Comparison of ENCODE assay signal across 12 cellular contexts in the genomic region with DNA sequence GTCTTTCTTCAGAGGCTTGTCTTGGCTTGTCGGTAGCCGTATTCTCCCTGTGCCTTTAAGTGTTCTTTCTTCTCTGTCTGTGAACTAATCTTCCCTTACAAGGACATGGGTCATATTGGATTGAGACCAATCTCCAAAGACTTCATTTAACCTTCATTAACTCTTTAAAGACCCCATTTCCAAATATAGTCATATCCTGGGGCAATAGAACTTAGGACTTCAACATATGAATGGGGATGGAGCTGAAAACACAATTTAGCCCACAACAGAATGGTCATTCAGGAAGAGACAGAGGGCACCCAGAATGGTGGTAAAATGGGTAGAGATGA.
A peak's percentile ranks its signal among the peaks of the same experiment; 100 is the strongest.
DNase-seq lines count a peak whose midpoint lies in the region; ATAC-seq and TF ChIP-seq lines count a peak whose summit lies in the region.
"Had no signal": no experiment of that assay in that cellular context is flagged by ENCODE, and none has a peak within 500 bp of the region (broad histone marks: within the 10 kb centered on the region; RNA-seq: fewer than 3 reads in every experiment).

No MANE protein-coding gene starts in this region.

- no peaks in the 10 kb centered on the region for H3K4me1 Mint-ChIP-seq in osteocyte (ENCODE audit: unreplicated experiment)

- TF ChIP-seq CTCF in left ventricle myocardium inferior (IDR thresholded peaks at IDR 0.05; ENCODE audit: borderline replicate concordance) (no peak), RWPE1 (conservative IDR thresholded peaks at IDR 0.05; ENCODE audit: low read depth) (no peak), upper lobe of right lung (IDR thresholded peaks at IDR 0.05) (no peak), osteocyte (IDR thresholded peaks at IDR 0.05) (no peak)

- no peaks in the 10 kb centered on the region for H3K9me3 ChIP-seq in left ventricle myocardium inferior (replicated peaks)
- no peaks in the 10 kb centered on the region for H3K9me3 ChIP-seq in right cardiac atrium (ENCODE audit: control insufficient read depth, low read length)
- H3K9me3 ChIP-seq in upper lobe of right lung: no peaks in the 10 kb centered on the region

- CTCF ChIA-PET in RWPE1 (lab: Yijun Ruan, JAX): interaction anchor here (0.5 to 0.8 kb wide), 2 partner anchors 84 to 649 kb away, joined by 3 read pairs; no protein-coding TSS in a partner anchor

- POLR2A ChIA-PET in RWPE1 (lab: Yijun Ruan, JAX; ENCODE audit: low non-redundant PET): no interaction called here

- H3K4me1 ChIP-seq in left ventricle myocardium inferior (peaks cover 16% of the 10 kb centered on the region), right cardiac atrium (ENCODE audit: control insufficient read depth, insufficient read depth, low read length) (no peaks in the 10 kb centered on the region), upper lobe of right lung (peaks cover 5% of the 10 kb centered on the region)

- no peaks in the 10 kb centered on the region for H3K27me3 Mint-ChIP-seq in osteocyte (ENCODE audit: unreplicated experiment)

- intact Hi-C loops in left ventricle myocardium inferior (cut with micrococcal nuclease) (no loop called here), right cardiac atrium (cut with DNase I) (no loop called here), upper lobe of right lung (cut with DNase I) (no loop called here)

- H3K36me3 ChIP-seq in left ventricle myocardium inferior: no peaks in the 10 kb centered on the region
- H3K36me3 ChIP-seq in upper lobe of right lung: no peaks in the 10 kb centered on the region
- H3K36me3 ChIP-seq: brain microvascular endothelial cell had no signal

- DNase-seq in left ventricle myocardium inferior: no peak
- DNase-seq in right cardiac atrium: no peak
- DNase-seq in RWPE1 (ENCODE audit: low spot score): peak; percentile 38
- peak; percentile 63 for DNase-seq in epithelial cell of prostate (ENCODE audit: low read depth, low spot score)
- DNase-seq in upper lobe of right lung: no peak
- no peak for DNase-seq in osteocyte (ENCODE audit: extremely low spot score, unreplicated experiment)
- DNase-seq in COLO829 (ENCODE audit: low spot score): no peak
- no peak for DNase-seq in NOMO-1 treated with DMSO at 0.1 percent for 48 hours (lab: John Stamatoyannopoulos, UW; ENCODE audit: unreplicated experiment)
- DNase-seq: brain microvascular endothelial cell, islet precursor cell, NCI-H526 had no signal

- peaks cover 6% of the 10 kb centered on the region for H3K9me3 Mint-ChIP-seq in osteocyte (ENCODE audit: unreplicated experiment)

- no peak for ATAC-seq in right cardiac atrium
- no peak for ATAC-seq in upper lobe of right lung

- no peak overlapping the region for H3K4me3 Mint-ChIP-seq in osteocyte (ENCODE audit: unreplicated experiment)

- H3K27ac ChIP-seq in left ventricle myocardium inferior (replicated peaks): peak overlapping the region; percentile 61
- H3K27ac ChIP-seq in right cardiac atrium (ENCODE audit: low read length): no peak overlapping the region
- H3K27ac ChIP-seq in RWPE1: no peak overlapping the region
- peak overlapping the region; percentile 62 for H3K27ac ChIP-seq in epithelial cell of prostate
- H3K27ac ChIP-seq in upper lobe of right lung: peak overlapping the region; percentile 59
- H3K27ac ChIP-seq: brain microvascular endothelial cell, SK-N-MC had no signal

- no peak overlapping the region for H3K4me3 ChIP-seq in left ventricle myocardium inferior
- no peak overlapping the region for H3K4me3 ChIP-seq in right cardiac atrium (ENCODE audit: low read length)
- H3K4me3 ChIP-seq in upper lobe of right lung: no peak overlapping the region
- H3K4me3 ChIP-seq: SK-N-MC had no signal

- H3K27me3 ChIP-seq in left ventricle myocardium inferior (ENCODE audit: low read depth) (no peaks in the 10 kb centered on the region), right cardiac atrium (ENCODE audit: control insufficient read depth, insufficient read depth) (no peaks in the 10 kb centered on the region), upper lobe of right lung (no peaks in the 10 kb centered on the region)
- H3K27me3 ChIP-seq: brain microvascular endothelial cell had no signal

- H3K27ac Mint-ChIP-seq in osteocyte (ENCODE audit: unreplicated experiment): no peak overlapping the region

- 83% methylated on average over 2 of the region's 2 CpGs for WGBS in right cardiac atrium

- no peaks in the 10 kb centered on the region for H3K36me3 Mint-ChIP-seq in osteocyte (ENCODE audit: unreplicated experiment)

Comparison
In these comparisons a context has a peak if more than half of its experiments do, and no peak if none do; other contexts are left out.
1. H3K27ac ChIP-seq: peak in left ventricle myocardium inferior (single experiment), epithelial cell of prostate (single experiment) and upper lobe of right lung (single experiment); none in right cardiac atrium (single experiment) and RWPE1 (single experiment).
2. DNase-seq: peak in RWPE1 (single experiment) and epithelial cell of prostate (single experiment); none in left ventricle myocardium inferior (single experiment), right cardiac atrium (0 of 3), upper lobe of right lung (single experiment), osteocyte (single experiment), COLO829 (single experiment) and NOMO-1 treated with DMSO at 0.1 percent for 48 hours (single experiment).